1 cellular context compared by ENCODE assay signal in the genomic region with DNA sequence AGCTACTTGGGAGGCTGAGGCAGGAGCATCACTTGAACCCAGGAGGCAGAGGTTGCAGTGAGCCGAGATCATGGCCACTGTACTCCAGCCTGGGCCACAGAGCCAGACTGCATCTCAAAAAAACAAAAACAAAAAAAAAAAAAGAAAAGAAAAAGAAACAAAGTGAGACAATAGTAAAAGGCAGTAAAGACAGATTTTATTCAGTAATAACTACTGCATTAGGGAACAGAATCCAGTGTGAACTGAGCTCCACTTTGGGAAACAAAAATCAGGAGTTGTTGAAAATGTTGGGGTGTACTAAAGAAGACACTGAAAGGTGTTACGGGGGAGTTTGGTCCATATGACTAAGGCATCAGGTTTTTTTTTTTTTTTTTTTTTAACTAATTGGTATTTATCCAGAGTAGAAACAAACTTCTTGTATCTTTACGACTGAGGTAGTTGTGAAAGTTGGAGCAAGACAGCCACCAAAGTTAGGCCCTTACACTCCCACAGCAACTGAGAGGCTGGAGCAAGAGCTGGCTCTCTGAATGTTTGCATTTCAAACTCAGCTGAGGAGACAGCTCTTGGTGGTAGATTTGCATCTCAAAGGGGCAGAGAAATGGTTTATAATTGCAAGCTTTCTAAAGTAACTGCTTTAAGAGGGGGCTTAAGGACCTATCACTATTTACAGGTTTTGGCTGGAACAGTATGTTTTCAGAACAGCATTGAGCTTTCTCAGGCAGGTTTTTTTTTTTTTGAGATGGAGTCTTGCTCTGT.
TF ChIP-seq lines count a peak whose summit lies in the region.

No MANE protein-coding gene starts in this region.

TF ChIP-seq in A549, 52 proteins besides CTCF, POLR2A, EP300 and RAD21:
- TF ChIP-seq JUNB (IDR thresholded peaks at IDR 0.05) (no peak), SMC3 (IDR thresholded peaks at IDR 0.05) (no peak), GATA3 (IDR thresholded peaks at IDR 0.05; ENCODE audit: borderline replicate concordance) (no peak)
- TF ChIP-seq, protein P1, sequence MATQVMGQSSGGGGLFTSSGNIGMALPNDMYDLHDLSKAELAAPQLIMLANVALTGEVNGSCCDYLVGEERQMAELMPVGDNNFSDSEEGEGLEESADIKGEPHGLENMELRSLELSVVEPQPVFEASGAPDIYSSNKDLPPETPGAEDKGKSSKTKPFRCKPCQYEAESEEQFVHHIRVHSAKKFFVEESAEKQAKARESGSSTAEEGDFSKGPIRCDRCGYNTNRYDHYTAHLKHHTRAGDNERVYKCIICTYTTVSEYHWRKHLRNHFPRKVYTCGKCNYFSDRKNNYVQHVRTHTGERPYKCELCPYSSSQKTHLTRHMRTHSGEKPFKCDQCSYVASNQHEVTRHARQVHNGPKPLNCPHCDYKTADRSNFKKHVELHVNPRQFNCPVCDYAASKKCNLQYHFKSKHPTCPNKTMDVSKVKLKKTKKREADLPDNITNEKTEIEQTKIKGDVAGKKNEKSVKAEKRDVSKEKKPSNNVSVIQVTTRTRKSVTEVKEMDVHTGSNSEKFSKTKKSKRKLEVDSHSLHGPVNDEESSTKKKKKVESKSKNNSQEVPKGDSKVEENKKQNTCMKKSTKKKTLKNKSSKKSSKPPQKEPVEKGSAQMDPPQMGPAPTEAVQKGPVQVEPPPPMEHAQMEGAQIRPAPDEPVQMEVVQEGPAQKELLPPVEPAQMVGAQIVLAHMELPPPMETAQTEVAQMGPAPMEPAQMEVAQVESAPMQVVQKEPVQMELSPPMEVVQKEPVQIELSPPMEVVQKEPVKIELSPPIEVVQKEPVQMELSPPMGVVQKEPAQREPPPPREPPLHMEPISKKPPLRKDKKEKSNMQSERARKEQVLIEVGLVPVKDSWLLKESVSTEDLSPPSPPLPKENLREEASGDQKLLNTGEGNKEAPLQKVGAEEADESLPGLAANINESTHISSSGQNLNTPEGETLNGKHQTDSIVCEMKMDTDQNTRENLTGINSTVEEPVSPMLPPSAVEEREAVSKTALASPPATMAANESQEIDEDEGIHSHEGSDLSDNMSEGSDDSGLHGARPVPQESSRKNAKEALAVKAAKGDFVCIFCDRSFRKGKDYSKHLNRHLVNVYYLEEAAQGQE (IDR thresholded peaks at IDR 0.05), result no peak
